Comparison of ENCODE assay signal across 23 cellular contexts in the genomic region with DNA sequence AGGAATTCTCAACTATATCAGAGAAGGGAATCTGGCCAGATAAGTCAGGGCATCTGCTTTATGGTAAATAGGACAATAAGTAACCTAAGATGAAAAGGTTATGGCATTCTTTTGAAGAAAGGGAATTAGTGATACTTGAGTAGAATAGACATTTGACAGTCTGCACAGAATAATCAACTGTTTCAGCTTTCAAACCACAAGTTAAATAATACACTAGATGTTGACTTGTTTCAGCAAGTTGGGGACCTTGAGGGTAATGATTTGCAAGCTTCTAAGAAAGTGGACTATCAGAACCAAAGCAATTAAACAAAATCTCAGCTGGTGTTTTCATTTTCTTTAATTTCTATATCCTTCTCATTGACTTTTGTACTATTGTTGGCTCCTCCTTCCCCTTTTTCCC. TPM values are rescaled to one million over a fixed set of nuclear protein-coding genes. Genes with fewer than 3 reads are reported as not detected.
DNase-seq lines count a peak whose midpoint lies in the region; ATAC-seq, FAIRE-seq and TF ChIP-seq lines count a peak whose summit lies in the region.
"Had no signal": no experiment of that assay in that cellular context is flagged by ENCODE, and none has a peak within 500 bp of the region (broad histone marks: within the 10 kb centered on the region; RNA-seq: fewer than 3 reads in every experiment).

No MANE protein-coding gene starts in this region.

- peak; percentile 19 for DNase-seq in RCC 7860 (ENCODE audit: low spot score)
- no peak for DNase-seq in MV-4-11 (lab: John Stamatoyannopoulos, UW)
- no peak for DNase-seq in activated CD4-positive, alpha-beta T cell treated with anti-CD3 and anti-CD28 coated beads, Interleukin-2, amount 50 U/mL, for 4 hours
- no peak for DNase-seq in activated T-helper 1 cell treated with anti-CD3 and anti-CD28 coated beads, Interleukin-12 subunit alpha, Interleukin-12 subunit beta, Interleukin-2, Interleukin-4 antibody, amounts not matched to agents 30 ng/mL and 10 ng/mL and 1 ng/mL, durations not matched to agents 14 hours and 24 hours and 36 hours (ENCODE audit: low spot score)
- no peak for DNase-seq in neural progenitor cell (ENCODE audit: low spot score)
- DNase-seq: activated CD4-positive, alpha-beta T cell treated with anti-CD3 and anti-CD28 coated beads, Interleukin-2, amount 50 U/mL, for 48 hours; CD4-positive, CD25-positive, alpha-beta regulatory T cell; cortex of kidney; DMS79 treated with DMSO at 0.1 percent for 48 hours; gastrocnemius medialis; left ventricle myocardium inferior; mucosa of descending colon; NCI-H2029; right lobe of liver; Right ventricle myocardium superior; stimulated activated CD4-positive, alpha-beta T cell treated with anti-CD3 and anti-CD28 coated beads, Interleukin-1b, Interleukin-23, amount 100 ng/mL, for 48 hours; T-cell had no signal

- no peaks in the 10 kb centered on the region for H3K4me1 Mint-ChIP-seq in activated T-helper 1 cell treated with anti-CD3 and anti-CD28 coated beads, Interleukin-12 subunit alpha, Interleukin-12 subunit beta, Interleukin-2, Interleukin-4 antibody, amounts not matched to agents 30 ng/mL and 10 ng/mL and 1 ng/mL, durations not matched to agents 14 hours and 24 hours and 36 hours (ENCODE audit: low read depth)
- no peaks in the 10 kb centered on the region for H3K4me1 Mint-ChIP-seq in neural progenitor cell

- H3K79me2 ChIP-seq in neural progenitor cell (ENCODE audit: low read depth), result peaks cover 37% of the 10 kb centered on the region

- no peak overlapping the region for H3K9ac ChIP-seq in neural progenitor cell

- no peak overlapping the region for H3K27ac ChIP-seq in neural progenitor cell
- H3K27ac ChIP-seq: gastrocnemius medialis, left ventricle myocardium inferior, right lobe of liver, vagina had no signal

- H3K36me3 Mint-ChIP-seq in activated T-helper 1 cell treated with anti-CD3 and anti-CD28 coated beads, Interleukin-12 subunit alpha, Interleukin-12 subunit beta, Interleukin-2, Interleukin-4 antibody, amounts not matched to agents 30 ng/mL and 10 ng/mL and 1 ng/mL, durations not matched to agents 14 hours and 24 hours and 36 hours (ENCODE audit: low read depth), result peaks cover 31% of the 10 kb centered on the region
- peaks cover 30% of the 10 kb centered on the region for H3K36me3 Mint-ChIP-seq in neural progenitor cell

- ATAC-seq in GM18861 (IDR thresholded peaks at IDR 0.05; ENCODE audit: unreplicated experiment) (peak; percentile 96), GM21515 (IDR thresholded peaks at IDR 0.05; ENCODE audit: unreplicated experiment) (peak; percentile 50), HG03064 (IDR thresholded peaks at IDR 0.05; ENCODE audit: low read depth, unreplicated experiment) (peak; percentile 80)
- ATAC-seq: gastrocnemius medialis, mucosa of descending colon, right lobe of liver, T-cell had no signal

- H3K4me2 ChIP-seq in neural progenitor cell, result no peak overlapping the region

- peaks cover 14% of the 10 kb centered on the region for H3K4me1 ChIP-seq in neural progenitor cell
- H3K4me1 ChIP-seq: gastrocnemius medialis, right lobe of liver, vagina had no signal

- H3K4me3 ChIP-seq in neural progenitor cell, result no peak overlapping the region
- H3K4me3 ChIP-seq: gastrocnemius medialis, left ventricle myocardium inferior, mucosa of descending colon, right lobe of liver, vagina had no signal

- H3K27me3 ChIP-seq in neural progenitor cell, result no peaks in the 10 kb centered on the region
- H3K27me3 ChIP-seq: gastrocnemius medialis, right lobe of liver, vagina had no signal

- intact Hi-C loops in activated T-helper 1 cell treated with anti-CD3 and anti-CD28 coated beads, Interleukin-12 subunit alpha, Interleukin-12 subunit beta, Interleukin-2, Interleukin-4 antibody, amounts not matched to agents 30 ng/mL and 10 ng/mL and 1 ng/mL, durations not matched to agents 14 hours and 24 hours and 36 hours (cut with micrococcal nuclease), result no loop called here

- no peaks in the 10 kb centered on the region for H3F3A ChIP-seq in neural progenitor cell (ENCODE audit: low read depth)

- no peaks in the 10 kb centered on the region for H3K27me3 Mint-ChIP-seq in activated T-helper 1 cell treated with anti-CD3 and anti-CD28 coated beads, Interleukin-12 subunit alpha, Interleukin-12 subunit beta, Interleukin-2, Interleukin-4 antibody, amounts not matched to agents 30 ng/mL and 10 ng/mL and 1 ng/mL, durations not matched to agents 14 hours and 24 hours and 36 hours (ENCODE audit: insufficient read depth)
- H3K27me3 Mint-ChIP-seq in neural progenitor cell (ENCODE audit: insufficient read depth, low read depth), result no peaks in the 10 kb centered on the region
- H3K27me3 Mint-ChIP-seq: activated naive CD4-positive, alpha-beta T cell treated with anti-CD3 and anti-CD28 coated beads, Interleukin-2, amount 50 U/mL, for 24 hours; CD4-positive, CD25-positive, alpha-beta regulatory T cell; T-cell had no signal

- H3K36me3 ChIP-seq in neural progenitor cell, result peaks cover 27% of the 10 kb centered on the region

- no peak overlapping the region for H3K27ac Mint-ChIP-seq in activated T-helper 1 cell treated with anti-CD3 and anti-CD28 coated beads, Interleukin-12 subunit alpha, Interleukin-12 subunit beta, Interleukin-2, Interleukin-4 antibody, amounts not matched to agents 30 ng/mL and 10 ng/mL and 1 ng/mL, durations not matched to agents 14 hours and 24 hours and 36 hours
- H3K27ac Mint-ChIP-seq in neural progenitor cell, result no peak overlapping the region
- H3K27ac Mint-ChIP-seq: activated naive CD4-positive, alpha-beta T cell treated with anti-CD3 and anti-CD28 coated beads, Interleukin-2, amount 50 U/mL, for 24 hours; T-cell had no signal

- H3K9me3 ChIP-seq in neural progenitor cell (ENCODE audit: low read depth), result no peaks in the 10 kb centered on the region
- H3K9me3 ChIP-seq: gastrocnemius medialis, left ventricle myocardium inferior, mucosa of descending colon, right lobe of liver, vagina had no signal

- no peaks in the 10 kb centered on the region for H4K20me1 ChIP-seq in neural progenitor cell (ENCODE audit: low read depth)

- no peak overlapping the region for H2AFZ ChIP-seq in neural progenitor cell (replicated peaks)

- no peaks in the 10 kb centered on the region for H3K9me3 Mint-ChIP-seq in activated T-helper 1 cell treated with anti-CD3 and anti-CD28 coated beads, Interleukin-12 subunit alpha, Interleukin-12 subunit beta, Interleukin-2, Interleukin-4 antibody, amounts not matched to agents 30 ng/mL and 10 ng/mL and 1 ng/mL, durations not matched to agents 14 hours and 24 hours and 36 hours
- no peaks in the 10 kb centered on the region for H3K9me3 Mint-ChIP-seq in neural progenitor cell
- H3K9me3 Mint-ChIP-seq: activated naive CD4-positive, alpha-beta T cell treated with anti-CD3 and anti-CD28 coated beads, Interleukin-2, amount 50 U/mL, for 24 hours; T-cell had no signal

- no peak overlapping the region for H3K4me3 Mint-ChIP-seq in activated T-helper 1 cell treated with anti-CD3 and anti-CD28 coated beads, Interleukin-12 subunit alpha, Interleukin-12 subunit beta, Interleukin-2, Interleukin-4 antibody, amounts not matched to agents 30 ng/mL and 10 ng/mL and 1 ng/mL, durations not matched to agents 14 hours and 24 hours and 36 hours
- no peak overlapping the region for H3K4me3 Mint-ChIP-seq in neural progenitor cell
- H3K4me3 Mint-ChIP-seq: activated naive CD4-positive, alpha-beta T cell treated with anti-CD3 and anti-CD28 coated beads, Interleukin-2, amount 50 U/mL, for 24 hours; CD4-positive, CD25-positive, alpha-beta regulatory T cell; T-cell had no signal

- TF ChIP-seq CTCF in neural progenitor cell (IDR thresholded peaks at IDR 0.05), result no peak

- FAIRE-seq in RCC 7860 (lab: Jason Lieb, UNC), result peak; percentile 97
- FAIRE-seq: GM18507 had no signal

RNA-seq across cellular contexts. Expression of gene SLC39A10, which starts 54.5 kb away (rescaled TPM):
- total RNA-seq in activated T-helper 1 cell treated with anti-CD3 and anti-CD28 coated beads, Interleukin-12 subunit alpha, Interleukin-12 subunit beta, Interleukin-2, Interleukin-4 antibody, amounts not matched to agents 30 ng/mL and 10 ng/mL and 1 ng/mL, durations not matched to agents 14 hours and 24 hours and 36 hours, result 32.4 and 32.5 TPM in 2 replicates
- total RNA-seq in neural progenitor cell (ENCODE audit: low replicate concordance), result 179 and 253 TPM in 2 replicates
